In genomic region chr17:77613181-77613580, GRCh38 we compare ENCODE assay signal across 29 cellular contexts.
A peak's percentile ranks its signal among the peaks of the same experiment; 100 is the strongest.
DNase-seq lines count a peak whose midpoint lies in the region; TF ChIP-seq lines count a peak whose summit lies in the region.
"Had no signal": no experiment of that assay in that cellular context is flagged by ENCODE, and none has a peak within 500 bp of the region (broad histone marks: within the 10 kb centered on the region; RNA-seq: fewer than 3 reads in every experiment).

No MANE protein-coding gene starts in this region.

- no peak overlapping the region for H3K4me3 ChIP-seq in fibroblast of villous mesenchyme (ENCODE audit: low read depth, low read length)
- H3K4me3 ChIP-seq in testis, result no peak overlapping the region
- H3K4me3 ChIP-seq: heart right ventricle had no signal

- peak; percentile 8 for DNase-seq in D341Med (ENCODE audit: low spot score)
- peak; percentile 12 for DNase-seq in HFFc6
- peak; percentile 10 for DNase-seq in fibroblast of villous mesenchyme (ENCODE audit: low read depth)
- peak; percentile 37 for DNase-seq in testis
- DNase-seq in NCI-H510A treated with DMSO at 0.1 percent for 48 hours (lab: John Stamatoyannopoulos, UW), result no peak
- DNase-seq in SW480 (ENCODE audit: low spot score), result no peak
- no peak for DNase-seq in NCI-H774 (lab: John Stamatoyannopoulos, UW)
- DNase-seq: activated CD4-positive, alpha-beta T cell treated with anti-CD3 and anti-CD28 coated beads, Interleukin-2, amount 50 U/mL, for 48 hours; activated CD8-positive, alpha-beta memory T cell treated with anti-CD3 and anti-CD28 coated beads, Interleukin-2, amount 50 U/mL, for 4 hours; amniotic stem cell; CD4-positive, CD25-positive, alpha-beta regulatory T cell; effector CD8-positive, alpha-beta T cell; foreskin keratinocyte; heart right ventricle; KG1; kidney; midbrain; naive B cell; NCI-H1417; NCI-H2029; NCI-H524 treated with DMSO at 0.1 percent for 48 hours; T-helper 2 cell had no signal

- H3K36me3 ChIP-seq in testis (ENCODE audit: low read depth, missing control alignments), result no peaks in the 10 kb centered on the region
- H3K36me3 ChIP-seq: heart right ventricle had no signal

- no peak overlapping the region for H3K27ac Mint-ChIP-seq in HFFc6
- H3K27ac Mint-ChIP-seq: activated naive CD4-positive, alpha-beta T cell treated with anti-CD3 and anti-CD28 coated beads, Interleukin-2, amount 50 U/mL, for 24 hours; progenitor cell of endocrine pancreas; stimulated activated effector memory CD8-positive, alpha-beta T cell treated with anti-CD3 and anti-CD28 coated beads, Interleukin-12 subunit alpha, Interleukin-12 subunit beta, amount 100 ng/mL, for 72 hours; type B pancreatic cell had no signal

- intact Hi-C loops in testis (cut with DNase I; ENCODE audit: low total_unique reads), result no loop called here

- H3K9me3 Mint-ChIP-seq in HFFc6, result no peaks in the 10 kb centered on the region
- H3K9me3 Mint-ChIP-seq: activated naive CD4-positive, alpha-beta T cell treated with anti-CD3 and anti-CD28 coated beads, Interleukin-2, amount 50 U/mL, for 24 hours; activated T-helper 17 cell treated with anti-CD3 and anti-CD28 coated beads, Interleukin-2, amount 50 U/mL, for 72 hours; CD4-positive, CD25-positive, alpha-beta regulatory T cell; stimulated activated effector memory CD8-positive, alpha-beta T cell treated with anti-CD3 and anti-CD28 coated beads, Interleukin-12 subunit alpha, Interleukin-12 subunit beta, amount 100 ng/mL, for 72 hours; type B pancreatic cell had no signal

- H3K4me1 Mint-ChIP-seq in HFFc6 (ENCODE audit: low read depth), result peaks cover 32% of the 10 kb centered on the region

- H3K9me3 ChIP-seq in testis, result no peaks in the 10 kb centered on the region
- H3K9me3 ChIP-seq: heart right ventricle had no signal

- WGBS in testis, 2 donors, result 73 to 79% methylated on average over 6 to 7 of the region's 7 CpGs

- no peak overlapping the region for H3K27ac ChIP-seq in testis
- H3K27ac ChIP-seq: epithelial cell of prostate, foreskin keratinocyte, heart right ventricle, HL-60 had no signal

- TF ChIP-seq POLR2A in testis (IDR thresholded peaks at IDR 0.05), result no peak

- H3K4me3 Mint-ChIP-seq in HFFc6, result no peak overlapping the region
- H3K4me3 Mint-ChIP-seq: activated naive CD4-positive, alpha-beta T cell treated with anti-CD3 and anti-CD28 coated beads, Interleukin-2, amount 50 U/mL, for 24 hours; activated T-helper 17 cell treated with anti-CD3 and anti-CD28 coated beads, Interleukin-2, amount 50 U/mL, for 72 hours; CD4-positive, CD25-positive, alpha-beta regulatory T cell; stimulated activated effector memory CD8-positive, alpha-beta T cell treated with anti-CD3 and anti-CD28 coated beads, Interleukin-12 subunit alpha, Interleukin-12 subunit beta, amount 100 ng/mL, for 72 hours; type B pancreatic cell had no signal

- H3K27me3 Mint-ChIP-seq in HFFc6 (ENCODE audit: insufficient read depth), result peaks cover 41% of the 10 kb centered on the region
- H3K27me3 Mint-ChIP-seq: activated naive CD4-positive, alpha-beta T cell treated with anti-CD3 and anti-CD28 coated beads, Interleukin-2, amount 50 U/mL, for 24 hours; activated T-helper 17 cell treated with anti-CD3 and anti-CD28 coated beads, Interleukin-2, amount 50 U/mL, for 72 hours had no signal

- no peaks in the 10 kb centered on the region for H3K36me3 Mint-ChIP-seq in HFFc6 (ENCODE audit: low read depth)
- H3K36me3 Mint-ChIP-seq: activated naive CD4-positive, alpha-beta T cell treated with anti-CD3 and anti-CD28 coated beads, Interleukin-2, amount 50 U/mL, for 24 hours; naive B cell; stimulated activated effector memory CD8-positive, alpha-beta T cell treated with anti-CD3 and anti-CD28 coated beads, Interleukin-12 subunit alpha, Interleukin-12 subunit beta, amount 100 ng/mL, for 72 hours; type B pancreatic cell had no signal

- no peak for TF ChIP-seq CTCF in HFFc6 (IDR thresholded peaks at IDR 0.05)
- TF ChIP-seq CTCF in fibroblast of villous mesenchyme (IDR thresholded peaks at IDR 0.05; ENCODE audit: insufficient read depth, low read depth, low read length), result no peak
- TF ChIP-seq CTCF in testis (IDR thresholded peaks at IDR 0.05), result no peak

- peaks cover 4% of the 10 kb centered on the region for H3K4me1 ChIP-seq in testis
- H3K4me1 ChIP-seq: foreskin keratinocyte had no signal

- H3K27me3 ChIP-seq in testis, result no peaks in the 10 kb centered on the region
- H3K27me3 ChIP-seq: foreskin keratinocyte, heart right ventricle had no signal

Comparison
In these comparisons a context has a peak if more than half of its experiments do, and no peak if none do; other contexts are left out.
1. DNase-seq: peak in D341Med (single experiment), HFFc6 (single experiment), fibroblast of villous mesenchyme (single experiment) and testis (single experiment); none in NCI-H510A treated with DMSO at 0.1 percent for 48 hours (single experiment), SW480 (single experiment) and NCI-H774 (single experiment).